ENCODE assay signal across 27 cellular contexts in genomic region chr16:58070585-58070984, GRCh38.
"Had no signal": no experiment of that assay in that cellular context is flagged by ENCODE, and none has a peak within 500 bp of the region (broad histone marks: within the 10 kb centered on the region; RNA-seq: fewer than 3 reads in every experiment).

No MANE protein-coding gene starts in this region.

- H3K9me3 Mint-ChIP-seq: stimulated activated effector memory CD8-positive, alpha-beta T cell treated with anti-CD3 and anti-CD28 coated beads, Interleukin-12 subunit alpha, Interleukin-12 subunit beta, amount 100 ng/mL, for 72 hours; stimulated activated naive CD8-positive, alpha-beta T cell treated with anti-CD3 and anti-CD28 coated beads, Interleukin-15, Interleukin-2, amounts not matched to agents 100 ng/mL and 50 ng/mL, for 24 hours had no signal

- H3K4me3 Mint-ChIP-seq: nephron; neural progenitor cell; stimulated activated effector memory CD8-positive, alpha-beta T cell treated with anti-CD3 and anti-CD28 coated beads, Interleukin-12 subunit alpha, Interleukin-12 subunit beta, amount 100 ng/mL, for 72 hours; stimulated activated naive B cell treated with anti-CD40 and anti-IgM and Interleukin-4, amounts not matched to agents 10 μg/mL and 1 μg/mL and 100 μg/mL, for 72 hours; stimulated activated naive CD8-positive, alpha-beta T cell treated with anti-CD3 and anti-CD28 coated beads, Interleukin-15, Interleukin-2, amounts not matched to agents 100 ng/mL and 50 ng/mL, for 24 hours had no signal

- ATAC-seq: psoas muscle; right cardiac atrium; right lobe of liver; stimulated activated effector memory CD8-positive, alpha-beta T cell treated with anti-CD3 and anti-CD28 coated beads, Interleukin-12 subunit alpha, Interleukin-12 subunit beta, amount 100 ng/mL, for 72 hours; stimulated activated naive B cell treated with anti-CD40 and anti-IgM and Interleukin-4, amounts not matched to agents 10 μg/mL and 1 μg/mL and 100 μg/mL, for 72 hours had no signal

- FAIRE-seq: small intestine, urothelium cell line had no signal

- H3K27me3 Mint-ChIP-seq: progenitor cell of endocrine pancreas; stimulated activated naive CD8-positive, alpha-beta T cell treated with anti-CD3 and anti-CD28 coated beads, Interleukin-15, Interleukin-2, amounts not matched to agents 100 ng/mL and 50 ng/mL, for 24 hours had no signal

- DNase-seq: occipital lobe; ovary; psoas muscle; right cardiac atrium; sigmoid colon; small intestine; stimulated activated CD4-positive, alpha-beta T cell treated with anti-CD3 and anti-CD28 coated beads, Interleukin-15, amount 100 ng/mL, for 24 hours; stimulated activated CD4-positive, alpha-beta T cell treated with anti-CD3 and anti-CD28 coated beads, Interleukin-2, amount 100 ng/mL, for 24 hours; stimulated activated CD4-positive, alpha-beta T cell treated with anti-CD3 and anti-CD28 coated beads, Interleukin-2, amount 100 ng/mL, for 48 hours; stimulated activated CD4-positive, alpha-beta T cell treated with anti-CD3 and anti-CD28 coated beads, Interleukin-4, amount 100 ng/mL, for 24 hours; stimulated activated naive B cell treated with anti-CD40 and anti-IgM and Interleukin-4, amounts not matched to agents 10 μg/mL and 1 μg/mL and 100 μg/mL, for 72 hours; stimulated activated naive CD4-positive, alpha-beta T cell treated with Interleukin-2 at 50 U/mL for 16 hours; stomach; thyroid gland; trophoblast cell; upper lobe of left lung had no signal

- H3K4me1 ChIP-seq: neural progenitor cell, parathyroid adenoma, psoas muscle, right lobe of liver, sigmoid colon, stomach, tibial nerve, upper lobe of left lung, vagina had no signal

- H3K4me1 Mint-ChIP-seq: nephron; neural progenitor cell; stimulated activated effector memory CD8-positive, alpha-beta T cell treated with anti-CD3 and anti-CD28 coated beads, Interleukin-12 subunit alpha, Interleukin-12 subunit beta, amount 100 ng/mL, for 72 hours; stimulated activated naive B cell treated with anti-CD40 and anti-IgM and Interleukin-4, amounts not matched to agents 10 μg/mL and 1 μg/mL and 100 μg/mL, for 72 hours had no signal

- H3K27ac Mint-ChIP-seq: nephron; neural progenitor cell; progenitor cell of endocrine pancreas; stimulated activated effector memory CD8-positive, alpha-beta T cell treated with anti-CD3 and anti-CD28 coated beads, Interleukin-12 subunit alpha, Interleukin-12 subunit beta, amount 100 ng/mL, for 72 hours; stimulated activated naive B cell treated with anti-CD40 and anti-IgM and Interleukin-4, amounts not matched to agents 10 μg/mL and 1 μg/mL and 100 μg/mL, for 72 hours; stimulated activated naive CD8-positive, alpha-beta T cell treated with anti-CD3 and anti-CD28 coated beads, Interleukin-15, Interleukin-2, amounts not matched to agents 100 ng/mL and 50 ng/mL, for 24 hours had no signal

- H3K27ac ChIP-seq: neural progenitor cell, ovary, parathyroid adenoma, psoas muscle, right lobe of liver, sigmoid colon, stomach, thoracic aorta, thyroid gland, tibial nerve, upper lobe of left lung, vagina had no signal

- H3K4me2 ChIP-seq: neural progenitor cell had no signal

- H3K36me3 Mint-ChIP-seq: neural progenitor cell; stimulated activated effector memory CD8-positive, alpha-beta T cell treated with anti-CD3 and anti-CD28 coated beads, Interleukin-12 subunit alpha, Interleukin-12 subunit beta, amount 100 ng/mL, for 72 hours had no signal

- H3K4me3 ChIP-seq: neural progenitor cell, ovary, psoas muscle, right lobe of liver, sigmoid colon, stomach, thoracic aorta, thyroid gland, tibial nerve, upper lobe of left lung, vagina had no signal

- H3K9me3 ChIP-seq: ovary, psoas muscle, right lobe of liver, sigmoid colon, stomach, thoracic aorta, thyroid gland, tibial nerve, upper lobe of left lung, vagina had no signal
